ENCODE assay signal across 8 cellular contexts in genomic region chr10:43136995-43137700, GRCh38. TPM values are rescaled to one million over a fixed set of nuclear protein-coding genes. Genes with fewer than 3 reads are reported as not detected.
DNase-seq lines count a peak whose midpoint lies in the region; ATAC-seq and TF ChIP-seq lines count a peak whose summit lies in the region.

No MANE protein-coding gene starts in this region.

- H3K9me3 ChIP-seq in esophagus squamous epithelium (no peaks in the 10 kb centered on the region), psoas muscle (no peaks in the 10 kb centered on the region)

- intact Hi-C loops in esophagus squamous epithelium (cut with DNase I) (no loop called here), psoas muscle (cut with DNase I) (no loop called here)

- ATAC-seq in psoas muscle (no peak), GM21576 (IDR thresholded peaks at IDR 0.05; ENCODE audit: unreplicated experiment) (no peak), GM21390 (IDR thresholded peaks at IDR 0.05; ENCODE audit: unreplicated experiment) (no peak)

- H3K4me1 ChIP-seq in esophagus squamous epithelium: peaks cover 8 to 51% (median 19%) of the 10 kb centered on the region in 3 donors
- H3K4me1 ChIP-seq in psoas muscle: peaks cover 15% of the 10 kb centered on the region

- H3K27me3 ChIP-seq in esophagus squamous epithelium: no peaks in the 10 kb centered on the region
- no peaks in the 10 kb centered on the region for H3K27me3 ChIP-seq in psoas muscle (ENCODE audit: insufficient read depth in 3 of 3, low read length in 2 of 3)

- POLR2A ChIA-PET in RWPE1 (lab: Yijun Ruan, JAX; ENCODE audit: low non-redundant PET): no interaction called here

- 33 to 38% methylated on average over 27 of the region's 27 CpGs for WGBS in esophagus squamous epithelium, 2 donors
- 39 to 43% (median 40%) methylated on average over 27 of the region's 27 CpGs for WGBS in psoas muscle, 3 donors

- CTCF ChIA-PET in RWPE1 (lab: Yijun Ruan, JAX): no interaction called here

- H3K36me3 ChIP-seq in esophagus squamous epithelium: no peaks in the 10 kb centered on the region
- H3K36me3 ChIP-seq in psoas muscle (ENCODE audit: insufficient read depth in 1 of 2, low read depth in 1 of 2): no peaks in the 10 kb centered on the region

- no peak for TF ChIP-seq POLR2A in esophagus squamous epithelium (IDR thresholded peaks at IDR 0.05)

- DNase-seq in Daoy (ENCODE audit: low read depth) (peak; percentile 53), RWPE1 (ENCODE audit: low spot score) (no peak), esophagus squamous epithelium (lab: John Stamatoyannopoulos, UW) (no peak), psoas muscle (no peak), NCI-H2171 (lab: John Stamatoyannopoulos, UW) (no peak), midbrain (lab: John Stamatoyannopoulos, UW) (no peak)

- peak overlapping the region; percentile 81 to 97 (median 90) for H3K4me3 ChIP-seq in esophagus squamous epithelium
- peak overlapping the region; percentile 73 for H3K4me3 ChIP-seq in psoas muscle

- peak overlapping the region; percentile 95 for H3K27ac ChIP-seq in RWPE1
- peak overlapping the region; percentile 89 to 99 (median 95) for H3K27ac ChIP-seq in esophagus squamous epithelium
- peak overlapping the region; percentile 83 for H3K27ac ChIP-seq in psoas muscle

- TF ChIP-seq CTCF in RWPE1 (conservative IDR thresholded peaks at IDR 0.05; ENCODE audit: low read depth) (no peak), esophagus squamous epithelium (IDR thresholded peaks at IDR 0.05) (no peak), psoas muscle (IDR thresholded peaks at IDR 0.05) (no peak)

RNA-seq across cellular contexts. Expression of gene CSGALNACT2, which starts 1.1 kb away (rescaled TPM):
- 2.7 and 4.1 TPM in 2 replicates for total RNA-seq in Daoy (2014; rRNA removed; shearing (Covaris generic))
- total RNA-seq in esophagus squamous epithelium (10 to 100 TPM in 1 of 4 donors, 1 to 10 TPM in 3; 2.8 to 18.5 (median 6.8) TPM), psoas muscle (10 to 100 TPM; 14.1 to 23.4 (median 18.2) TPM)
- 10 to 100 TPM; 10.2 to 33.1 (median 23.0) TPM for polyA plus RNA-seq in psoas muscle
